In genomic region chrX:154672084-154672483, GRCh38 we compare ENCODE assay signal across 2 cellular contexts. TPM values are rescaled to one million over a fixed set of nuclear protein-coding genes. Genes with fewer than 3 reads are reported as not detected.
"Had no signal": no experiment of that assay in that cellular context is flagged by ENCODE, and none has a peak within 500 bp of the region (broad histone marks: within the 10 kb centered on the region; RNA-seq: fewer than 3 reads in every experiment).

No MANE protein-coding gene starts in this region.

RNA-seq across cellular contexts. Expression of gene CTAG2, which starts 18.7 kb away (rescaled TPM):
- total RNA-seq: G401, GM12878 had no signal

RNA-seq across cellular contexts. Expression of gene CTAG1B, which starts 53.0 kb away (rescaled TPM):
- total RNA-seq: G401, GM12878 had no signal
- polyA plus RNA-seq: GM12878 had no signal
